ENCODE assay signal across 9 cellular contexts in genomic region chr4:52712991-52713275, GRCh38. TPM values are rescaled to one million over a fixed set of nuclear protein-coding genes. Genes with fewer than 3 reads are reported as not detected.
A peak's percentile ranks its signal among the peaks of the same experiment; 100 is the strongest.
DNase-seq lines count a peak whose midpoint lies in the region; ATAC-seq lines count a peak whose summit lies in the region.
"Had no signal": no experiment of that assay in that cellular context is flagged by ENCODE, and none has a peak within 500 bp of the region (broad histone marks: within the 10 kb centered on the region; RNA-seq: fewer than 3 reads in every experiment).

No MANE protein-coding gene starts in this region.

- no peaks in the 10 kb centered on the region for H3K9me3 Mint-ChIP-seq in activated T-helper 17 cell treated with anti-CD3 and anti-CD28 coated beads, Interleukin-2, amount 50 U/mL, for 72 hours
- no peaks in the 10 kb centered on the region for H3K9me3 Mint-ChIP-seq in stimulated activated naive CD8-positive, alpha-beta T cell treated with anti-CD3 and anti-CD28 coated beads, Interleukin-15, Interleukin-2, amounts not matched to agents 100 ng/mL and 50 ng/mL, for 24 hours

- H3K36me3 Mint-ChIP-seq in activated T-helper 17 cell treated with anti-CD3 and anti-CD28 coated beads, Interleukin-2, amount 50 U/mL, for 72 hours (ENCODE audit: low read depth): peaks cover 53% of the 10 kb centered on the region
- H3K36me3 Mint-ChIP-seq in stimulated activated naive CD8-positive, alpha-beta T cell treated with anti-CD3 and anti-CD28 coated beads, Interleukin-15, Interleukin-2, amounts not matched to agents 100 ng/mL and 50 ng/mL, for 24 hours (ENCODE audit: low read depth): peaks cover 50% of the 10 kb centered on the region

- no peaks in the 10 kb centered on the region for H3K27me3 Mint-ChIP-seq in activated T-helper 17 cell treated with anti-CD3 and anti-CD28 coated beads, Interleukin-2, amount 50 U/mL, for 72 hours
- H3K27me3 Mint-ChIP-seq in stimulated activated naive CD8-positive, alpha-beta T cell treated with anti-CD3 and anti-CD28 coated beads, Interleukin-15, Interleukin-2, amounts not matched to agents 100 ng/mL and 50 ng/mL, for 24 hours: no peaks in the 10 kb centered on the region

- H3K27ac Mint-ChIP-seq in activated T-helper 17 cell treated with anti-CD3 and anti-CD28 coated beads, Interleukin-2, amount 50 U/mL, for 72 hours: peak overlapping the region; percentile 94
- peak overlapping the region; percentile 99 for H3K27ac Mint-ChIP-seq in stimulated activated naive CD8-positive, alpha-beta T cell treated with anti-CD3 and anti-CD28 coated beads, Interleukin-15, Interleukin-2, amounts not matched to agents 100 ng/mL and 50 ng/mL, for 24 hours

- H3K4me3 Mint-ChIP-seq in activated T-helper 17 cell treated with anti-CD3 and anti-CD28 coated beads, Interleukin-2, amount 50 U/mL, for 72 hours: peak overlapping the region; percentile 90
- H3K4me3 Mint-ChIP-seq in stimulated activated naive CD8-positive, alpha-beta T cell treated with anti-CD3 and anti-CD28 coated beads, Interleukin-15, Interleukin-2, amounts not matched to agents 100 ng/mL and 50 ng/mL, for 24 hours: peak overlapping the region; percentile 97

- H3K9me3 ChIP-seq in iPS-18c (ENCODE audit: control insufficient read depth, insufficient read depth, low read length): peaks cover under 1% of the 10 kb centered on the region

- peak overlapping the region; percentile 92 for H3K4me3 ChIP-seq in iPS-18c (ENCODE audit: insufficient read depth, low read depth, low read length)

- DNase-seq in NCI-H1105 treated with DMSO at 0.1 percent for 48 hours (lab: John Stamatoyannopoulos, UW): peak; percentile 11
- no peak for DNase-seq in NCI-H1105 (lab: John Stamatoyannopoulos, UW)
- DNase-seq in NK-92 (lab: John Stamatoyannopoulos, UW; ENCODE audit: unreplicated experiment): no peak

- no peak for ATAC-seq in activated T-helper 17 cell treated with anti-CD3 and anti-CD28 coated beads, Interleukin-2, amount 50 U/mL, for 72 hours (replicated peaks)
- ATAC-seq in GM18870 (IDR thresholded peaks at IDR 0.05; ENCODE audit: unreplicated experiment) (no peak), HG02852 (IDR thresholded peaks at IDR 0.05; ENCODE audit: unreplicated experiment) (no peak)

- peaks cover 25% of the 10 kb centered on the region for H3K4me1 Mint-ChIP-seq in activated T-helper 17 cell treated with anti-CD3 and anti-CD28 coated beads, Interleukin-2, amount 50 U/mL, for 72 hours
- H3K4me1 Mint-ChIP-seq in stimulated activated naive CD8-positive, alpha-beta T cell treated with anti-CD3 and anti-CD28 coated beads, Interleukin-15, Interleukin-2, amounts not matched to agents 100 ng/mL and 50 ng/mL, for 24 hours (ENCODE audit: low read depth): peaks cover 62% of the 10 kb centered on the region

RNA-seq across cellular contexts. Expression of gene ERVMER34-1, which starts 38.3 kb away (rescaled TPM):
- under 1 TPM; 0.09 to 0.19 TPM for total RNA-seq in activated T-helper 17 cell treated with anti-CD3 and anti-CD28 coated beads, Interleukin-2, amount 50 U/mL, for 72 hours
- total RNA-seq: T-helper 1 cell treated with Interleukin-12 subunit alpha and Interleukin-12 subunit beta and Interleukin-4 antibody, amounts not matched to agents 30 ng/mL and 1 ng/mL, for 36 hours had no signal

RNA-seq across cellular contexts. Expression of gene USP46, which starts 53.8 kb away (rescaled TPM):
- total RNA-seq in activated T-helper 17 cell treated with anti-CD3 and anti-CD28 coated beads, Interleukin-2, amount 50 U/mL, for 72 hours: 10 to 100 TPM in 1 of 2 donors, 1 to 10 TPM in 1; 8.6 to 10.1 TPM
